8 cellular contexts compared by ENCODE assay signal in the genomic region with DNA sequence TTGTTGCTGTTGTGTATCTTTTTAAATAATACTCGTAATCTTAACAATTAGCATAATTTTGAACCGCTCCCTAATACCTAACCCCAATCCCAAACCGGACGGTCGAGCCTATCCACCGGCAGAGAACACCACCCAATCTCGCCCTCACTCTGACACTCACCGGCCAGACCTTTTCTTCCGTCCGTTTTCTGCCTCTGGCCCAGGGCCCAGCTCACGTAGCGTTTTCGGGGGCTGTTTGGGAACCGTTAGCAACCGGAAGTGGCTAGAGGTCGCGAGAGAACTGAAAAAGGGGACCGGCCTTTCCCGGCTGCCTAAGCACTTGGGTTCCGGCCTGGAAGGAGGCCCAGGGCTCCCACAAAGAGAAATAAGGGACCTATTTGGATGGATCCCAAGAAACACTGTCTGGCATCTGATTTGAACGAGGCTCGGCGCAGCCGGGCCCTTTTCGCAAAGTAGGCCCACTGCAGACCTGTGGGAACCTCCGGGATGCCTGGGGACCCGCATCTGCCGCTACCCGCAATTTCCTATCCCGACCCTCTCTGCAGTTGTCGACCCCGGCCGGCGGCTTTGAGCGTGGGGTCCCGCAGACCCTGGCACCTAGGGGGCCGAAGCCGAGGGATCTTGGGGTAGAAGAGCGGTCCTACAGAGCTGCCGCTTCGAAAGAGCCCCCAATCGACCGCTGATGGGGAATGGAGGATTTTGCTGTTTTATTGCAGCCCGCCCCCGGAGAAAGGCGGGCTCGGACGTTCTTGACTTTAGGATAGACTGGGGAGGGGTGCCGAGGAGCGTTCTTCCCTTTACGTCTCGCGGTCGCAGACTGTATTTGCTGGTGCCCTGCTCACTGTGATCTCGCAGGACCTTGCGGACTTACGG. TPM values are rescaled to one million over a fixed set of nuclear protein-coding genes. Genes with fewer than 3 reads are reported as not detected.
DNase-seq lines count a peak whose midpoint lies in the region; TF ChIP-seq lines count a peak whose summit lies in the region.

No MANE protein-coding gene starts in this region.

- H3K4me3 Mint-ChIP-seq in H9: peak overlapping the region; percentile 90 to 97

- no peaks in the 10 kb centered on the region; the same call in 1 of the 2 replicates for H3K36me3 ChIP-seq in MG63
- peaks cover 18% of the 10 kb centered on the region for H3K36me3 ChIP-seq in neuron (ENCODE audit: insufficient read depth, low read length)

- H3K79me1 ChIP-seq in H9 (ENCODE audit: insufficient read depth, low read depth, low read length, poor library complexity, severe bottlenecking): no peaks in the 10 kb centered on the region

- peak overlapping the region; percentile 72 for H3K4me3 ChIP-seq in MG63
- H3K4me3 ChIP-seq in neuron (ENCODE audit: low read length): peak overlapping the region; percentile 61

- H3K27me3 Mint-ChIP-seq in H9 (ENCODE audit: low read depth): peaks cover 23% of the 10 kb centered on the region

- 0 out of 2 replicates have a peak overlapping the region, but pooled peaks have one; percentile 45 for H2BK15ac ChIP-seq in H9 (ENCODE audit: low read depth, low read length)

- H3T11ph ChIP-seq in H9 (ENCODE audit: low read length): no peak overlapping the region

- no peak overlapping the region for H2BK12ac ChIP-seq in H9 (ENCODE audit: insufficient read length, low read depth, low read length)

- no peaks in the 10 kb centered on the region for H3K9me3 Mint-ChIP-seq in H9

- H2BK120ac ChIP-seq in H9 (ENCODE audit: low read depth, low read length, poor library complexity, severe bottlenecking): no peak overlapping the region

- H3K4me2 ChIP-seq in H9 (ENCODE audit: insufficient read depth, insufficient read length, low read length): peak overlapping the region; percentile 75

- H3K4me1 ChIP-seq in H9 (ENCODE audit: insufficient read depth, low read length) (peaks cover 4% of the 10 kb centered on the region; the same call in 1 of the 2 replicates), neuron (ENCODE audit: insufficient read depth, low read length) (peaks cover 22% of the 10 kb centered on the region)

- DNase-seq in ELR (ENCODE audit: low read depth) (peak; percentile 99), H9 (peak; percentile 88), MG63 (peak; percentile 92), SIG-M5 treated with dmso at 0.1 percent for 504 hours (lab: John Stamatoyannopoulos, UW; ENCODE audit: unreplicated experiment) (peak; percentile 85), foreskin melanocyte (peak; percentile 85), stromal cell of bone marrow (ENCODE audit: low read depth) (peak; percentile 92)
- peak; percentile 79 for DNase-seq in activated naive CD4-positive, alpha-beta T cell treated with Interleukin-2 at 50 U/mL for 16 hours

- H3K23me2 ChIP-seq in H9 (ENCODE audit: insufficient read length, low read depth, low read length, poor library complexity, severe bottlenecking): peaks cover 19% of the 10 kb centered on the region

- H4K5ac ChIP-seq in H9 (ENCODE audit: insufficient read length, low read depth, low read length): no peak overlapping the region

- H4K91ac ChIP-seq in H9 (ENCODE audit: insufficient read length, low read depth, low read length): no peak overlapping the region

- H3K27ac ChIP-seq in H9 (ENCODE audit: insufficient read length, low read depth, low read length): no peak overlapping the region

- H3K36me3 Mint-ChIP-seq in H9 (ENCODE audit: insufficient read depth in 1 of 3, low read depth in 3 of 3): peaks cover 0 to 13% (median 3%) of the 10 kb centered on the region in 3 experiments; a peak in 5 of 7 replicates

- no peak overlapping the region for H3K18ac ChIP-seq in H9 (ENCODE audit: insufficient read length, low read depth, low read length)

- H2BK5ac ChIP-seq in H9 (ENCODE audit: insufficient read length, low read length): no peak overlapping the region

- no peak overlapping the region for H3K23ac ChIP-seq in H9 (ENCODE audit: insufficient read length, low read depth, low read length)

- H2AK5ac ChIP-seq in H9 (ENCODE audit: insufficient read length, low read length): no peak overlapping the region

- H3K27me3 ChIP-seq in H9 (ENCODE audit: insufficient read depth, low read length) (no peaks in the 10 kb centered on the region; the same call in 1 of the 2 replicates), MG63 (no peaks in the 10 kb centered on the region), neuron (ENCODE audit: insufficient read depth, low read length) (no peaks in the 10 kb centered on the region)

- H2AFZ ChIP-seq in H9 (ENCODE audit: low read length): peak overlapping the region; percentile 78
- H2AFZ ChIP-seq in neuron (ENCODE audit: low read depth, low read length): peak overlapping the region; percentile 83

- peaks cover 19 to 25% of the 10 kb centered on the region in 2 experiments for H3K4me1 Mint-ChIP-seq in H9

- TF ChIP-seq CTCF in H9 (conservative IDR thresholded peaks at IDR 0.05): no peak

- H3K79me2 ChIP-seq in H9 (ENCODE audit: insufficient read depth, low read length): no peaks in the 10 kb centered on the region; the same call in 1 of the 2 replicates

- H3K14ac ChIP-seq in H9 (ENCODE audit: insufficient read depth, low read length): peak overlapping the region; percentile 86

- WGBS in H9 (ENCODE audit: extremely low coverage, insufficient read length, low lambda C conversion rate): no CpG with 5 or more reads among the region's 57 CpGs

- H3K9me3 ChIP-seq in H9 (ENCODE audit: control insufficient read depth, low read depth, low read length) (no peaks in the 10 kb centered on the region), MG63 (no peaks in the 10 kb centered on the region), neuron (ENCODE audit: low read length) (no peaks in the 10 kb centered on the region)

- H3K4ac ChIP-seq in H9 (ENCODE audit: low read depth, low read length): no peak overlapping the region

- H3K27ac Mint-ChIP-seq in H9: peak overlapping the region; percentile 86 to 97 (median 94)

- no peaks in the 10 kb centered on the region for H4K20me1 ChIP-seq in H9 (ENCODE audit: control insufficient read depth, insufficient read depth, insufficient read length)

- peak overlapping the region; percentile 88 for H3K9ac ChIP-seq in H9 (ENCODE audit: extremely low read depth, insufficient read length, low read length)

- H2BK20ac ChIP-seq in H9 (ENCODE audit: low read depth, low read length, poor library complexity, severe bottlenecking): no peak overlapping the region

- no peak overlapping the region for H3K56ac ChIP-seq in H9 (ENCODE audit: insufficient read length, low read depth, low read length)

- H4K8ac ChIP-seq in H9 (replicated peaks; ENCODE audit: insufficient read length, low read depth, low read length): no peak overlapping the region

RNA-seq across cellular contexts. Expression of gene ZKSCAN8, which starts 4.9 kb away (rescaled TPM):
- 22.4 and 25.4 TPM in 2 replicates for total RNA-seq in H9 (2021)
- 3.2 and 6.0 TPM in 2 replicates for total RNA-seq in MG63 (2014; rRNA removed; shearing (Covaris generic); ENCODE audit: low replicate concordance)

RNA-seq across cellular contexts. Expression of gene ZSCAN16, which starts 12.4 kb away (rescaled TPM):
- total RNA-seq in H9 (2021): 9.8 and 11.0 TPM in 2 replicates
- 1.3 and 1.7 TPM in 2 replicates for total RNA-seq in MG63 (2014; rRNA removed; shearing (Covaris generic); ENCODE audit: low replicate concordance)

RNA-seq across cellular contexts. Expression of gene ZNF165, which starts 56.5 kb away (rescaled TPM):
- 5.8 and 6.3 TPM in 2 replicates for total RNA-seq in H9 (2021)
- total RNA-seq in MG63 (2014; rRNA removed; shearing (Covaris generic); ENCODE audit: low replicate concordance): 0.49 TPM in 1 of 2 replicates, not detected in the other
